In genomic region chr17:64491034-64491860, GRCh38 we compare ENCODE assay signal across 8 cellular contexts. TPM values are rescaled to one million over a fixed set of nuclear protein-coding genes. Genes with fewer than 3 reads are reported as not detected.
DNase-seq lines count a peak whose midpoint lies in the region; ATAC-seq and TF ChIP-seq lines count a peak whose summit lies in the region.

No MANE protein-coding gene starts in this region.

- TF ChIP-seq CTCF in GM20000 (IDR thresholded peaks at IDR 0.05; ENCODE audit: extremely low read depth, missing control alignments) = peak; percentile 48
- TF ChIP-seq CTCF in Peyer's patch (IDR thresholded peaks at IDR 0.05) = peak in 5 of 6 experiments; percentile 23 to 62 (median 56)
- TF ChIP-seq CTCF in type B pancreatic cell (conservative IDR thresholded peaks at IDR 0.05) = peak; percentile 65

- H3K9me3 Mint-ChIP-seq in activated naive CD8-positive, alpha-beta T cell (ENCODE audit: low read depth) = no peaks in the 10 kb centered on the region
- H3K9me3 Mint-ChIP-seq in type B pancreatic cell = no peaks in the 10 kb centered on the region

- H3K4me1 ChIP-seq in Peyer's patch = peaks cover 0 to 16% (median 5%) of the 10 kb centered on the region in 4 donors

- no peak overlapping the region for H3K4me3 ChIP-seq in Peyer's patch

- no peaks in the 10 kb centered on the region for H3K27me3 ChIP-seq in Peyer's patch

- peaks cover 32% of the 10 kb centered on the region for H3K4me1 Mint-ChIP-seq in activated naive CD8-positive, alpha-beta T cell (ENCODE audit: low read depth)
- H3K4me1 Mint-ChIP-seq in type B pancreatic cell (ENCODE audit: unreplicated experiment) = peaks cover 11% of the 10 kb centered on the region

- H3K4me3 Mint-ChIP-seq in activated naive CD8-positive, alpha-beta T cell = no peak overlapping the region
- no peak overlapping the region for H3K4me3 Mint-ChIP-seq in type B pancreatic cell

- H3K9me3 ChIP-seq in Peyer's patch = no peaks in the 10 kb centered on the region

- H3K27ac ChIP-seq in Peyer's patch = no peak overlapping the region

- H3K36me3 Mint-ChIP-seq in activated naive CD8-positive, alpha-beta T cell = peaks cover 18% of the 10 kb centered on the region
- H3K36me3 Mint-ChIP-seq in type B pancreatic cell = peaks cover 23% of the 10 kb centered on the region

- DNase-seq in GM20000 (ENCODE audit: low spot score) (no peak), Peyer's patch (peak in 2 of 3 donors; percentile 50 to 72), left kidney (ENCODE audit: low read depth, low spot score) (peak; percentile 20), type B pancreatic cell (ENCODE audit: extremely low spot score, unreplicated experiment) (no peak), NCI-H2029 treated with DMSO at 0.1 percent for 48 hours (lab: John Stamatoyannopoulos, UW) (no peak)

- no peaks in the 10 kb centered on the region for H3K27me3 Mint-ChIP-seq in activated naive CD8-positive, alpha-beta T cell
- H3K27me3 Mint-ChIP-seq in type B pancreatic cell = no peaks in the 10 kb centered on the region

- ATAC-seq in HG02571 (IDR thresholded peaks at IDR 0.05; ENCODE audit: unreplicated experiment) = no peak
- ATAC-seq in HG03342 (IDR thresholded peaks at IDR 0.05; ENCODE audit: unreplicated experiment) = no peak

- TF ChIP-seq POLR2A in Peyer's patch (IDR thresholded peaks at IDR 0.05) = no peak

- H3K27ac Mint-ChIP-seq in activated naive CD8-positive, alpha-beta T cell = peak overlapping the region; percentile 41
- no peak overlapping the region for H3K27ac Mint-ChIP-seq in type B pancreatic cell

- peaks cover 0 to 31% (median 0%) of the 10 kb centered on the region in 3 donors for H3K36me3 ChIP-seq in Peyer's patch

RNA-seq across cellular contexts. Expression of gene POLG2, which starts 5.6 kb away (rescaled TPM):
- total RNA-seq in Peyer's patch (10 to 100 TPM in 2 of 4 donors, 1 to 10 TPM in 2; 3.5 to 33.0 (median 11.0) TPM), type B pancreatic cell (ENCODE audit: low replicate concordance) (15.4 and 22.9 TPM in 2 replicates)

RNA-seq across cellular contexts. Expression of gene DDX5, which starts 14.8 kb away (rescaled TPM):
- total RNA-seq in Peyer's patch (1,000 to 10,000 TPM in 1 of 4 donors, 100 to 1,000 TPM in 3; 381 to 1,017 (median 503) TPM), type B pancreatic cell (ENCODE audit: low replicate concordance) (729 and 758 TPM in 2 replicates)

RNA-seq across cellular contexts. Expression of gene CEP95, which starts 15.5 kb away (rescaled TPM):
- total RNA-seq in Peyer's patch = 100 to 1,000 TPM in 1 of 4 donors, 10 to 100 TPM in 3; 51.1 to 187 (median 79.4) TPM
- total RNA-seq in type B pancreatic cell (ENCODE audit: low replicate concordance) = 52.1 and 76.2 TPM in 2 replicates

RNA-seq across cellular contexts. Expression of gene MILR1, which starts 42.3 kb away (rescaled TPM):
- 10 to 100 TPM in 1 of 4 donors, 1 to 10 TPM in 2, not detected in 1; 3.3 to 10.7 (median 5.6) TPM for total RNA-seq in Peyer's patch
- not detected in 2 replicates for total RNA-seq in type B pancreatic cell (ENCODE audit: low replicate concordance)

Comparison
In these comparisons a context has a peak if more than half of its experiments do, and no peak if none do; other contexts are left out.
1. DNase-seq: peak in Peyer's patch (2 of 3) and left kidney (single experiment); none in GM20000 (single experiment), type B pancreatic cell (single experiment) and NCI-H2029 treated with DMSO at 0.1 percent for 48 hours (single experiment).
2. Peak in every context shown above with its lines, with median percentiles within 50 percentile points of each other: CTCF ChIP-seq.